8 cellular contexts compared by ENCODE assay signal in the genomic region with DNA sequence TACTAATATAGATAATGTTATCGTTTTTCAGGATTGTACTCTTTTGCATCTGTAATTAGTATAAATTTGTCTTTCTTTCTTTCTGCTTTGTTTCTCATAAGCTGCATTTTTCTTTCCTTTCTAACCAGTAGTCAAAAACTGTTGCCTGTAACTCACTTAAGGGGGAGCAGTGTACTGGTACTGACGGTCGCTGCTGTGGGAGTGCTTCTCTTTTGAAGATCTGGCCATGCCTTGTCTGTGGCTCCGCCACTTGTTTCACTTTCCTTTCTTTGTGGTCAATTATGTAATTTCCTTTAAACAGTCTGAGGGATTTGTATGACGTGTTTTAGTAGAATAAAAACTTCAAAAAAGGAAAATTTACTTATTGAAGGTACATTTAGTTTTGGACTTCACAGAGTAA.
DNase-seq lines count a peak whose midpoint lies in the region; ATAC-seq and TF ChIP-seq lines count a peak whose summit lies in the region.

No MANE protein-coding gene starts in this region.

- ATAC-seq in GM18873 (IDR thresholded peaks at IDR 0.05; ENCODE audit: low FRiP score, unreplicated experiment) (peak; percentile 92), HG03095 (IDR thresholded peaks at IDR 0.05; ENCODE audit: unreplicated experiment) (peak; percentile 96)

- H3K36me3 ChIP-seq in brain microvascular endothelial cell (replicated peaks): peaks cover 60% of the 10 kb centered on the region

- no peaks in the 10 kb centered on the region for H3K27me3 ChIP-seq in brain microvascular endothelial cell (replicated peaks)

- DNase-seq in T-helper 9 cell (peak; percentile 57), brain microvascular endothelial cell (peak; percentile 28), NCI-H82 (lab: John Stamatoyannopoulos, UW) (no peak), NCI-H226 (no peak), DMS 273 treated with DMSO at 0.1 percent for 48 hours (lab: John Stamatoyannopoulos, UW) (no peak)
- DNase-seq in stimulated activated CD4-positive, alpha-beta T cell treated with anti-CD3 and anti-CD28 coated beads, Interleukin-15, amount 100 ng/mL, for 1 hour (ENCODE audit: low read depth in 1 of 2, low spot score in 1 of 2): peak; percentile 27 to 40

- no peak overlapping the region for H3K4me3 ChIP-seq in brain microvascular endothelial cell (ENCODE audit: low read depth, low read length)

- in situ Hi-C loops in brain microvascular endothelial cell (cut with HindIII; ENCODE audit: low pct_ligation_motif_present, low sequenced_read_pairs): no loop called here

- no peak for TF ChIP-seq CTCF in brain microvascular endothelial cell (IDR thresholded peaks at IDR 0.05; ENCODE audit: low read depth, low read length, missing control alignments)

- no peak overlapping the region for H3K27ac ChIP-seq in brain microvascular endothelial cell

Comparison
In these comparisons a context has a peak if more than half of its experiments do, and no peak if none do; other contexts are left out.
1. DNase-seq: peak in T-helper 9 cell (single experiment), brain microvascular endothelial cell (single experiment) and stimulated activated CD4-positive, alpha-beta T cell treated with anti-CD3 and anti-CD28 coated beads, Interleukin-15, amount 100 ng/mL, for 1 hour (2 of 2); none in NCI-H82 (single experiment), NCI-H226 (single experiment) and DMS 273 treated with DMSO at 0.1 percent for 48 hours (single experiment).